Comparison of ENCODE assay signal across 1 cellular context in the genomic region with DNA sequence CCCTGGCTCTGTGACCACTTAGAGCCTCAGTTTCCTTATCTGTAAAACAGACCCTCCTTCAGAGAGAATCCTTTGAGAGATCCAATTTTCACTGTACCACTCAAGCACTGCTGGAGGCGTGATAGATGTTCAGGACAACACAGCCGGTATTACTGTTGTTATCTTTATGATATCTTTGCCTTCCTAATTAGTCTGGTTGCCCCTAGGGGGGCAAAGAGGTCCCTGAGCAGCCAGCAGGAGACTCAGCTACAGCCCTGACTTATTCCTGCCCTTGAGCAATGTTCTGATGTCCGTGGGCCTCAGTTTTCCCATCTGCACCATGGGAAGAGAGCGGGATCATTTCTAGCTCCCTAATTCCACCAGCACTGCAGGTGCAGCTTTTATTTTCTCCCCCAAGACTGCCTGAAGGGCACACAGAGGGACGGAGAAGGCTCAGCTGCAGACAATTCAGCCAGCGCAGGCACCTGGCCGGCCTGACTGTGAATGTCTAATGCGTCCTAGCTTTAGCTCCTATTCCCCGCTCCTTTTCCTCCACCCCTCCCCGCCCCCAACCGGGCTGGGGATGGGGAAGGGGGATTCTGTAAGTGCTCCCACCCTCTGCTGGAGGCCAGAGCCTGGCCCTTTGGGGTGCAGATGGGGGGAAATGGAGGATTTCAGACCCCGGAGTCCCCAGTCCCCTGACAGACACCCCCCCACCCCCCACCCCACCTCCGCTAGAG.
TF ChIP-seq lines count a peak whose summit lies in the region.

No MANE protein-coding gene starts in this region.

TF ChIP-seq in GM12878, 131 proteins besides CTCF, POLR2A, EP300 and RAD21:
- no peak for TF ChIP-seq SMAD1 (IDR thresholded peaks at IDR 0.05; ENCODE audit: low read depth, partially characterized antibody)
- no peak for TF ChIP-seq EZH2 (IDR thresholded peaks at IDR 0.05; ENCODE audit: borderline replicate concordance, control insufficient read depth, low read depth, low read length)
- no peak for TF ChIP-seq CBFB (IDR thresholded peaks at IDR 0.05; ENCODE audit: low read depth)
- no peak for TF ChIP-seq ELK1 (IDR thresholded peaks at IDR 0.05; ENCODE audit: low read depth, low read length)
- TF ChIP-seq MEF2A (IDR thresholded peaks at IDR 0.05; ENCODE audit: insufficient read depth, low read depth, low read length): no peak
